In the genomic region with DNA sequence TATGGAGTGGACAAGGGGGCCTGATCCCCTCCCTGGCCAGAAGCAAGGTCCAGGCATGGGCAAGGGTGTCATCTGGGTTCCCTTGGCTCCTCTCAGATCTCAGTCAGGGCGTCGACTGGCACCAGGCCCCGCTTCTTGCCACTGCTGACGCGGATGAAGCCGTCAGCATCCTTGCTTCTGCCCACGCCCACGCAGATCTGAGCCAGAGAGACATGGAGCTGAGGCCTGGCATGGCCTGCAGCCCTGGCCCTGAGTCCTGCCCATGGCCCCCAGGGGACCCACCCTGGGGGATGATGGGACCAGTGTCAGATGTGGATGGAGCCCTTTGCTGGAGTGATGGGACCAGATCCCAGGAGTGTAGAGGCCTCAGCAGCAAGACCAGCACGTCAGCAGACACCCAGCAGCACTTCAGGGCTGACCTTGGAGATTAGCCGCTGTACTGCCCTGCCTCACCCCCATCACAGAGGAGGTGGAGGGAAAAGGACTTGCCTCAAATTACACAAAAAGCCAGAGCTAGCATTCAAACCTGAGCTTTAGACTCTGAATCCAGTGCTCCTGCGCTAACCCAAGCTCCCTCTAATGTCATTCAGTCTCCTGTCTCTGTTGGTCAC, we compare ENCODE assay signal across 23 cellular contexts. TPM values are rescaled to one million over a fixed set of nuclear protein-coding genes. Genes with fewer than 3 reads are reported as not detected.
DNase-seq lines count a peak whose midpoint lies in the region; TF ChIP-seq lines count a peak whose summit lies in the region.
"Had no signal": no experiment of that assay in that cellular context is flagged by ENCODE, and none has a peak within 500 bp of the region (broad histone marks: within the 10 kb centered on the region; RNA-seq: fewer than 3 reads in every experiment).

No MANE protein-coding gene starts in this region.

- H3K27ac ChIP-seq in BLaER1 treated with 17β-estradiol and CSF1 and Interleukin-3, amounts not matched to agents 10 nM and 100 nM = peak overlapping the region in 1 of 11 experiments; percentile 29; a peak in 1 of 22 replicates
- H3K27ac ChIP-seq in HEK293 (ENCODE audit: extremely low read depth, low read depth, low read length) = no peak overlapping the region
- H3K27ac ChIP-seq in endodermal cell (ENCODE audit: low read depth, low read length) = no peak overlapping the region
- H3K27ac ChIP-seq in prostate gland = peak overlapping the region; percentile 26 to 36
- H3K27ac ChIP-seq: esophagus squamous epithelium had no signal

- POLR2A ChIA-PET in HEK293 (lab: Yijun Ruan, JAX) = interaction anchor here (0.8 to 2.4 kb wide), 2 partner anchors 12 to 13 kb away, joined by 3 to 6 read pairs; a partner anchor contains a TSS
- POLR2A ChIA-PET in activated CD4-positive, alpha-beta memory T cell treated with anti-CD3 and anti-CD28 coated beads for 36 hours (lab: Charles Lee) = no interaction called here

- peaks cover 0 to 10% (median 0%) of the 10 kb centered on the region in 11 experiments; a peak in 3 of 22 replicates for H4K20me1 ChIP-seq in BLaER1 treated with 17β-estradiol and CSF1 and Interleukin-3, amounts not matched to agents 10 nM and 100 nM

- CTCF ChIA-PET in HEK293 (lab: Yijun Ruan, JAX) = interaction anchor here (0.6 to 18.9 kb wide), 2 partner anchors 28 to 157 kb away, joined by 3 to 733 read pairs; no protein-coding TSS in a partner anchor
- CTCF ChIA-PET in activated CD4-positive, alpha-beta memory T cell treated with anti-CD3 and anti-CD28 coated beads for 36 hours (lab: Charles Lee) = interaction anchor here (14.9 kb wide), 1 partner anchor 28 kb away, joined by 580 read pairs; no protein-coding TSS in a partner anchor

- H3K4me1 Mint-ChIP-seq in endodermal cell = peaks cover 6% of the 10 kb centered on the region
- peaks cover 21% of the 10 kb centered on the region for H3K4me1 Mint-ChIP-seq in activated CD4-positive, alpha-beta memory T cell treated with anti-CD3 and anti-CD28 coated beads for 36 hours (ENCODE audit: low read depth)

- TF ChIP-seq CTCF in HEK293 (tag by site-specific recombination; IDR thresholded peaks at IDR 0.05) (no peak), endodermal cell (conservative IDR thresholded peaks at IDR 0.05) (no peak), prostate gland (IDR thresholded peaks at IDR 0.05) (no peak)

- H3K9me3 ChIP-seq in BLaER1 treated with 17β-estradiol and CSF1 and Interleukin-3, amounts not matched to agents 10 nM and 100 nM (replicated peaks in 1 of 11) = no peaks in the 10 kb centered on the region
- H3K9me3 ChIP-seq in HEK293 (ENCODE audit: control insufficient read depth, insufficient read depth, low read depth, low read length) (no peaks in the 10 kb centered on the region), endodermal cell (ENCODE audit: control insufficient read depth, low read length) (no peaks in the 10 kb centered on the region), prostate gland (no peaks in the 10 kb centered on the region)
- H3K9me3 ChIP-seq: esophagus squamous epithelium had no signal

- no peak for TF ChIP-seq POLR2A in prostate gland (IDR thresholded peaks at IDR 0.05)

- no peak overlapping the region for H3K27ac Mint-ChIP-seq in endodermal cell
- H3K27ac Mint-ChIP-seq in activated CD4-positive, alpha-beta memory T cell treated with anti-CD3 and anti-CD28 coated beads for 36 hours = no peak overlapping the region
- H3K27ac Mint-ChIP-seq: activated CD4-positive, alpha-beta memory T cell treated with anti-CD3 and anti-CD28 coated beads, Interleukin-2, amount 10 ng/mL, durations not matched to agents 7 days and 5 days; activated naive CD8-positive, alpha-beta T cell treated with anti-CD3 and anti-CD28 coated beads, Interleukin-2, amount 10 ng/mL, durations not matched to agents 7 days and 5 days; activated T-helper 2 cell treated with anti-CD3 and anti-CD28 coated beads, Interferon-gamma antibody, Interleukin-2, Interleukin-4, amounts not matched to agents 10 μg/mL and 5 μg/mL and 100 μg/mL, durations not matched to agents 14 hours and 24 hours and 36 hours; CD4-positive, CD25-positive, alpha-beta regulatory T cell; progenitor cell of endocrine pancreas had no signal

- H3K9me3 Mint-ChIP-seq in endodermal cell = no peaks in the 10 kb centered on the region
- H3K9me3 Mint-ChIP-seq in activated CD4-positive, alpha-beta memory T cell treated with anti-CD3 and anti-CD28 coated beads for 36 hours = no peaks in the 10 kb centered on the region
- H3K9me3 Mint-ChIP-seq: activated CD4-positive, alpha-beta memory T cell treated with anti-CD3 and anti-CD28 coated beads, Interleukin-2, amount 10 ng/mL, durations not matched to agents 7 days and 5 days; activated naive CD8-positive, alpha-beta T cell treated with anti-CD3 and anti-CD28 coated beads, Interleukin-2, amount 10 ng/mL, durations not matched to agents 7 days and 5 days; activated T-helper 2 cell treated with anti-CD3 and anti-CD28 coated beads, Interferon-gamma antibody, Interleukin-2, Interleukin-4, amounts not matched to agents 10 μg/mL and 5 μg/mL and 100 μg/mL, durations not matched to agents 14 hours and 24 hours and 36 hours; CD4-positive, CD25-positive, alpha-beta regulatory T cell; neural crest cell had no signal

- H3K27me3 Mint-ChIP-seq in endodermal cell (ENCODE audit: insufficient read depth) = peaks cover 56% of the 10 kb centered on the region
- peaks cover 10% of the 10 kb centered on the region for H3K27me3 Mint-ChIP-seq in activated CD4-positive, alpha-beta memory T cell treated with anti-CD3 and anti-CD28 coated beads for 36 hours

- H3K36me3 ChIP-seq in BLaER1 treated with 17β-estradiol and CSF1 and Interleukin-3, amounts not matched to agents 10 nM and 100 nM = no peaks in the 10 kb centered on the region
- no peaks in the 10 kb centered on the region for H3K36me3 ChIP-seq in HEK293 (ENCODE audit: control insufficient read depth in 2 of 2, insufficient read depth in 1 of 2, low read length in 2 of 2)
- no peaks in the 10 kb centered on the region for H3K36me3 ChIP-seq in endodermal cell (ENCODE audit: control insufficient read depth, insufficient read depth, low read length)
- H3K36me3 ChIP-seq in prostate gland = no peaks in the 10 kb centered on the region
- H3K36me3 ChIP-seq: esophagus squamous epithelium had no signal

- H3K27me3 ChIP-seq in BLaER1 treated with 17β-estradiol and CSF1 and Interleukin-3, amounts not matched to agents 10 nM and 100 nM = no peaks in the 10 kb centered on the region
- H3K27me3 ChIP-seq in endodermal cell (ENCODE audit: control insufficient read depth, insufficient read depth, low read length, poor library complexity, severe bottlenecking) = peaks cover 34% of the 10 kb centered on the region
- no peaks in the 10 kb centered on the region for H3K27me3 ChIP-seq in prostate gland (replicated peaks; ENCODE audit: insufficient read depth)

- peak overlapping the region in 10 of 11 experiments; percentile 9 to 99 (median 31); a peak in 11 of 22 replicates for H3K4me2 ChIP-seq in BLaER1 treated with 17β-estradiol and CSF1 and Interleukin-3, amounts not matched to agents 10 nM and 100 nM

- 92% methylated on average over 7 to 11 of the region's 11 CpGs for WGBS in endodermal cell (ENCODE audit: insufficient coverage in 1 of 2, insufficient read length in 1 of 2), 2 experiments
- WGBS in prostate gland = 77% methylated on average over 11 of the region's 11 CpGs

- DNase-seq in endodermal cell (peak; percentile 47), prostate gland (ENCODE audit: low spot score) (no peak), globus pallidus (ENCODE audit: low spot score) (no peak)
- DNase-seq in activated CD4-positive, alpha-beta memory T cell treated with anti-CD3 and anti-CD28 coated beads for 36 hours = no peak
- DNase-seq in activated effector memory CD4-positive, alpha-beta T cell treated with anti-CD3 and anti-CD28 coated beads, Interleukin-2, amount 50 U/mL, for 16 hours = no peak
- DNase-seq: activated CD4-positive, alpha-beta memory T cell treated with anti-CD3 and anti-CD28 coated beads, Interleukin-2, amount 10 ng/mL, durations not matched to agents 7 days and 5 days; activated naive CD8-positive, alpha-beta T cell treated with anti-CD3 and anti-CD28 coated beads, Interleukin-2, amount 10 ng/mL, durations not matched to agents 7 days and 5 days; CD4-positive, CD25-positive, alpha-beta regulatory T cell; EL; esophagus squamous epithelium; KBM-7; NCI-H146; NCI-H510A treated with DMSO at 0.1 percent for 48 hours; PC-3; SHP77 treated with DMSO at 0.1 percent for 48 hours had no signal

- no peak overlapping the region; a peak in 1 of 22 replicates for H3K9ac ChIP-seq in BLaER1 treated with 17β-estradiol and CSF1 and Interleukin-3, amounts not matched to agents 10 nM and 100 nM
- no peak overlapping the region for H3K9ac ChIP-seq in endodermal cell (ENCODE audit: extremely low read depth, low read length, poor library complexity, severe bottlenecking)

- H3K4me3 ChIP-seq in BLaER1 treated with 17β-estradiol and CSF1 and Interleukin-3, amounts not matched to agents 10 nM and 100 nM = no peak overlapping the region
- H3K4me3 ChIP-seq in HEK293 (ENCODE audit: low read depth, low read length) (no peak overlapping the region), endodermal cell (ENCODE audit: low read length) (no peak overlapping the region), prostate gland (no peak overlapping the region)
- H3K4me3 ChIP-seq: esophagus squamous epithelium had no signal

- no peaks in the 10 kb centered on the region for H3K36me3 Mint-ChIP-seq in endodermal cell (ENCODE audit: low read depth)
- no peaks in the 10 kb centered on the region for H3K36me3 Mint-ChIP-seq in activated CD4-positive, alpha-beta memory T cell treated with anti-CD3 and anti-CD28 coated beads for 36 hours
- H3K36me3 Mint-ChIP-seq: activated naive CD8-positive, alpha-beta T cell treated with anti-CD3 and anti-CD28 coated beads, Interleukin-2, amount 10 ng/mL, durations not matched to agents 7 days and 5 days; CD4-positive, CD25-positive, alpha-beta regulatory T cell had no signal

- H3K4me3 Mint-ChIP-seq in endodermal cell = no peak overlapping the region
- H3K4me3 Mint-ChIP-seq in activated CD4-positive, alpha-beta memory T cell treated with anti-CD3 and anti-CD28 coated beads for 36 hours = no peak overlapping the region
- H3K4me3 Mint-ChIP-seq: activated CD4-positive, alpha-beta memory T cell treated with anti-CD3 and anti-CD28 coated beads, Interleukin-2, amount 10 ng/mL, durations not matched to agents 7 days and 5 days; activated naive CD8-positive, alpha-beta T cell treated with anti-CD3 and anti-CD28 coated beads, Interleukin-2, amount 10 ng/mL, durations not matched to agents 7 days and 5 days; CD4-positive, CD25-positive, alpha-beta regulatory T cell; neural crest cell had no signal

- intact Hi-C loops in prostate gland (cut with DNase I) = no loop called here
- intact Hi-C loops in activated CD4-positive, alpha-beta memory T cell treated with anti-CD3 and anti-CD28 coated beads for 36 hours (cut with micrococcal nuclease) = no loop called here

- H3K4me1 ChIP-seq in BLaER1 treated with 17β-estradiol and CSF1 and Interleukin-3, amounts not matched to agents 10 nM and 100 nM = peaks cover 44 to 59% (median 52%) of the 10 kb centered on the region in 10 experiments
- H3K4me1 ChIP-seq in HEK293 (ENCODE audit: control insufficient read depth, insufficient read depth, low read length) (peaks cover 16% of the 10 kb centered on the region), endodermal cell (ENCODE audit: control insufficient read depth, insufficient read depth, low read length) (peaks cover 4% of the 10 kb centered on the region), prostate gland (replicated peaks) (peaks cover 17% of the 10 kb centered on the region)

RNA-seq across cellular contexts. Expression of a gene that starts 12.2 kb away (rescaled TPM):
- total RNA-seq in endodermal cell (1,000 to 10,000 TPM; 1,782 to 1,829 TPM), prostate gland (1,000 to 10,000 TPM; 2,194 to 3,634 TPM)
- 2,533 TPM for polyA plus RNA-seq in endodermal cell (2013, experiment 1 of 2)
- 2,401 TPM for polyA plus RNA-seq in endodermal cell (2013, experiment 2 of 2)
- total RNA-seq in activated CD4-positive, alpha-beta memory T cell treated with anti-CD3 and anti-CD28 coated beads for 36 hours = 1,000 to 10,000 TPM; 2,624 to 2,689 TPM

RNA-seq across cellular contexts. Expression of a gene that starts 13.4 kb away (rescaled TPM):
- total RNA-seq in endodermal cell = under 1 TPM; 0.35 to 0.46 TPM
- polyA plus RNA-seq in endodermal cell (2013, experiment 1 of 2) = 1.3 TPM
- polyA plus RNA-seq in endodermal cell (2013, experiment 2 of 2) = 1.2 TPM
- total RNA-seq in prostate gland = 1 to 10 TPM; 3.9 to 4.8 TPM
- not detected for total RNA-seq in activated CD4-positive, alpha-beta memory T cell treated with anti-CD3 and anti-CD28 coated beads for 36 hours
- total RNA-seq: activated CD4-positive, alpha-beta memory T cell treated with anti-CD3 and anti-CD28 coated beads, Interleukin-2, amount 10 ng/mL, durations not matched to agents 7 days and 5 days; activated naive CD8-positive, alpha-beta T cell treated with anti-CD3 and anti-CD28 coated beads, Interleukin-2, amount 10 ng/mL, durations not matched to agents 7 days and 5 days; activated T-helper 2 cell treated with anti-CD3 and anti-CD28 coated beads, Interferon-gamma antibody, Interleukin-2, Interleukin-4, amounts not matched to agents 10 μg/mL and 5 μg/mL and 100 μg/mL, durations not matched to agents 14 hours and 24 hours and 36 hours; CD4-positive, CD25-positive, alpha-beta regulatory T cell; lung microvascular endothelial cell; PC-3; progenitor cell of endocrine pancreas had no signal
- polyA plus RNA-seq: CD4-positive, CD25-positive, alpha-beta regulatory T cell had no signal

RNA-seq across cellular contexts. Expression of a gene that starts 14.8 kb away (rescaled TPM):
- 10 to 100 TPM; 12.2 to 13.2 TPM for total RNA-seq in endodermal cell
- 15.9 TPM for polyA plus RNA-seq in endodermal cell (2013, experiment 1 of 2)
- 12.4 TPM for polyA plus RNA-seq in endodermal cell (2013, experiment 2 of 2)
- total RNA-seq in prostate gland = 10 to 100 TPM in 1 of 2 donors, 1 to 10 TPM in 1; 3.4 to 17.8 TPM
- 10 to 100 TPM; 13.6 to 14.1 TPM for total RNA-seq in activated CD4-positive, alpha-beta memory T cell treated with anti-CD3 and anti-CD28 coated beads for 36 hours

RNA-seq across cellular contexts. Expression of a gene that starts 46.3 kb away (rescaled TPM):
- total RNA-seq in endodermal cell (not detected), prostate gland (not detected)
- not detected for polyA plus RNA-seq in endodermal cell (2013, experiment 1 of 2)
- not detected for polyA plus RNA-seq in endodermal cell (2013, experiment 2 of 2)
- not detected for total RNA-seq in activated CD4-positive, alpha-beta memory T cell treated with anti-CD3 and anti-CD28 coated beads for 36 hours
- total RNA-seq: CD4-positive, CD25-positive, alpha-beta regulatory T cell; esophagus squamous epithelium; HT-29; lung microvascular endothelial cell; neural crest cell; PC-3; progenitor cell of endocrine pancreas had no signal
- polyA plus RNA-seq: CD4-positive, CD25-positive, alpha-beta regulatory T cell; urinary bladder had no signal

Comparison
In these comparisons a context has a peak if more than half of its experiments do, and no peak if none do; other contexts are left out.
1. H3K27ac ChIP-seq: peak in prostate gland (2 of 2); none in HEK293 (single experiment) and endodermal cell (single experiment).